8 cellular contexts compared by ENCODE assay signal in the genomic region with DNA sequence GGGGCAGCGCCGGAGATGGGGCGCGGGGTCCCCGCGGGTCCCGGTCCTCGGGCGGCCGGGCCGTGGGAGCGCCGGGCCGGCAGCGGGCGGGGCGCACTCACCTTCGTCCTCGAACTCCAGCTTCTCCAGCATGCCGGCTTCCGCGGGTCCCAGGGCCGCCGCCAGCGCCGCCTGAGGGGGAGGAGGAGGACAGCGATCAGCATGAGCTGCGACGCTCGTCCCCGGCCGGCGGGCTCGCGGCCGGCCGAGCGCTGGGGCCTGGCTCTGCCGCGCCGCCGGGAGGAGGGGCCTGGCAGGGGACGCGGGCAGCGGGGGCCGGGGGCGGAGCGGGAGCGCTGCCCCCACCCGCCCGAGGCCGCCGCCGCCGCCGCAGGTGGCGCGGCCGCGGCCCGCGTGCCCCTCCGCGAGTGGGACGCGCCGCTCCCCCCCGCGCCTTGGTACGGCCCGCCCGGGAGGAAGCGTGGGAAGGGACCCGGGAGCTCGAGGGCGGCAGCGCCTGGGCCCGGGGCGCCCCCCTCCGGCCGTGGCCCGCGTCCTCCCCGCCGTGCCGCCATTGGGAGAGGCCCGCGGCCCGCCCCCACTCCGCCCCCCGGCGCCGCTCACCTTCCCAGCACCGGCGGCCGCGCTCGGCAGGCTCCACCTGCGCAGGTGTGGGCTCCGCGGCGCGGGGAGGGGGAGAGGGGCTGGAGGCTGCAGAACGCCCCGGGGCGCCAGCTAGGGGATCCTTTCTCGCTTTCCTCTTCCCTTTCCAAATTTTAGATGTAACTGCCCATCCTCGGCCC.
A peak's percentile ranks its signal among the peaks of the same experiment; 100 is the strongest.
DNase-seq lines count a peak whose midpoint lies in the region; ATAC-seq, FAIRE-seq and TF ChIP-seq lines count a peak whose summit lies in the region.

No MANE protein-coding gene starts in this region.

- no peaks in the 10 kb centered on the region for H3K27me3 ChIP-seq in bronchial epithelial cell (ENCODE audit: control insufficient read depth, insufficient read depth, low read length)

- H3K27ac Mint-ChIP-seq in WTC11: peak overlapping the region; percentile 82

- FAIRE-seq in bronchial epithelial cell (lab: Jason Lieb, UNC): no peak

- H3K9me3 Mint-ChIP-seq in WTC11: peaks cover 11% of the 10 kb centered on the region

- peak; percentile 66 for TF ChIP-seq POLR2A in GM18505 (IDR thresholded peaks at IDR 0.05; ENCODE audit: borderline replicate concordance, extremely low read depth, insufficient read depth, insufficient read length)

- peak; percentile 72 for ATAC-seq in GM18505 (IDR thresholded peaks at IDR 0.05; ENCODE audit: unreplicated experiment)
- ATAC-seq in HG02938 (IDR thresholded peaks at IDR 0.05; ENCODE audit: unreplicated experiment): peak; percentile 58
- ATAC-seq in WTC11: peak; percentile 79

- peak; percentile 35 for DNase-seq in A172 (ENCODE audit: low spot score)
- peak; percentile 94 to 97 for DNase-seq in NCI-H2081 (lab: John Stamatoyannopoulos, UW)
- peak; percentile 82 for DNase-seq in WTC11 (ENCODE audit: low spot score)
- peak; percentile 37 for DNase-seq in bronchial epithelial cell (ENCODE audit: low read depth)
- DNase-seq in islet precursor cell: peak; percentile 90
- DNase-seq in stimulated activated CD4-positive, alpha-beta T cell treated with anti-CD3 and anti-CD28 coated beads, Interleukin-15, amount 100 ng/mL, for 1 hour (ENCODE audit: low read depth in 1 of 2, low spot score in 1 of 2): peak; percentile 84 to 90

- H3K4me3 ChIP-seq in bronchial epithelial cell (ENCODE audit: low read depth, low read length): peak overlapping the region; percentile 59

- H3K36me3 ChIP-seq in bronchial epithelial cell (ENCODE audit: control insufficient read depth, insufficient read depth, low read length): no peaks in the 10 kb centered on the region

- POLR2A ChIA-PET in WTC11 (lab: Charles Lee): interaction anchor here (0.6 to 1.7 kb wide), 4 partner anchors 66 to 192 kb away, joined by 3 to 6 read pairs (median 4); partner anchors contain the start of genes CRYGN and RHEB

- CTCF ChIA-PET in WTC11 (lab: Charles Lee): interaction anchor here (0.7 to 4.7 kb wide), 35 partner anchors 9 to 388 kb away, joined by 3 to 24 read pairs (median 4); partner anchors contain the start of genes CRYGN and RHEB

- H3K4me1 Mint-ChIP-seq in WTC11: peaks cover 38% of the 10 kb centered on the region

- peak overlapping the region; percentile 85 for H3K4me3 Mint-ChIP-seq in WTC11

- H3K27me3 Mint-ChIP-seq in WTC11 (ENCODE audit: low read depth): peaks cover 33% of the 10 kb centered on the region

- no peak for TF ChIP-seq CTCF in WTC11 (IDR thresholded peaks at IDR 0.05)
- no peak for TF ChIP-seq CTCF in bronchial epithelial cell (IDR thresholded peaks at IDR 0.05; ENCODE audit: insufficient read depth, low read length, severe bottlenecking)

- peaks cover 10% of the 10 kb centered on the region for H3K36me3 Mint-ChIP-seq in WTC11

TF ChIP-seq in WTC11, 78 proteins besides CTCF, POLR2A, EP300 and RAD21 (continues in another document):
- no peak for TF ChIP-seq ZNF396 (CRISPR knock-in tag; IDR thresholded peaks at IDR 0.05; ENCODE audit: borderline replicate concordance)
- TF ChIP-seq ZNF423 (CRISPR knock-in tag; IDR thresholded peaks at IDR 0.05): peak; percentile 76
- TF ChIP-seq, protein P1, sequence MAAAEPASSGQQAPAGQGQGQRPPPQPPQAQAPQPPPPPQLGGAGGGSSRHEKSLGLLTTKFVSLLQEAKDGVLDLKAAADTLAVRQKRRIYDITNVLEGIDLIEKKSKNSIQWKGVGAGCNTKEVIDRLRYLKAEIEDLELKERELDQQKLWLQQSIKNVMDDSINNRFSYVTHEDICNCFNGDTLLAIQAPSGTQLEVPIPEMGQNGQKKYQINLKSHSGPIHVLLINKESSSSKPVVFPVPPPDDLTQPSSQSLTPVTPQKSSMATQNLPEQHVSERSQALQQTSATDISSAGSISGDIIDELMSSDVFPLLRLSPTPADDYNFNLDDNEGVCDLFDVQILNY (CRISPR knock-in tag; IDR thresholded peaks at IDR 0.05): peak; percentile 36; the same call in 1 of the 2 replicates
- TF ChIP-seq, protein P2, sequence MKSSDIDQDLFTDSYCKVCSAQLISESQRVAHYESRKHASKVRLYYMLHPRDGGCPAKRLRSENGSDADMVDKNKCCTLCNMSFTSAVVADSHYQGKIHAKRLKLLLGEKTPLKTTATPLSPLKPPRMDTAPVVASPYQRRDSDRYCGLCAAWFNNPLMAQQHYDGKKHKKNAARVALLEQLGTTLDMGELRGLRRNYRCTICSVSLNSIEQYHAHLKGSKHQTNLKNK (CRISPR knock-in tag; IDR thresholded peaks at IDR 0.05): no peak
- no peak for TF ChIP-seq ATF1 (CRISPR knock-in tag; IDR thresholded peaks at IDR 0.05)
- TF ChIP-seq, protein P3, sequence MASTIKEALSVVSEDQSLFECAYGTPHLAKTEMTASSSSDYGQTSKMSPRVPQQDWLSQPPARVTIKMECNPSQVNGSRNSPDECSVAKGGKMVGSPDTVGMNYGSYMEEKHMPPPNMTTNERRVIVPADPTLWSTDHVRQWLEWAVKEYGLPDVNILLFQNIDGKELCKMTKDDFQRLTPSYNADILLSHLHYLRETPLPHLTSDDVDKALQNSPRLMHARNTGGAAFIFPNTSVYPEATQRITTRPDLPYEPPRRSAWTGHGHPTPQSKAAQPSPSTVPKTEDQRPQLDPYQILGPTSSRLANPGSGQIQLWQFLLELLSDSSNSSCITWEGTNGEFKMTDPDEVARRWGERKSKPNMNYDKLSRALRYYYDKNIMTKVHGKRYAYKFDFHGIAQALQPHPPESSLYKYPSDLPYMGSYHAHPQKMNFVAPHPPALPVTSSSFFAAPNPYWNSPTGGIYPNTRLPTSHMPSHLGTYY (CRISPR knock-in tag; IDR thresholded peaks at IDR 0.05): no peak
- TF ChIP-seq GRHL2 (CRISPR knock-in tag; IDR thresholded peaks at IDR 0.05; ENCODE audit: insufficient replicate concordance, severe bottlenecking): no peak
- TF ChIP-seq NR1H2 (CRISPR knock-in tag; IDR thresholded peaks at IDR 0.05): no peak
- TF ChIP-seq, protein P4, sequence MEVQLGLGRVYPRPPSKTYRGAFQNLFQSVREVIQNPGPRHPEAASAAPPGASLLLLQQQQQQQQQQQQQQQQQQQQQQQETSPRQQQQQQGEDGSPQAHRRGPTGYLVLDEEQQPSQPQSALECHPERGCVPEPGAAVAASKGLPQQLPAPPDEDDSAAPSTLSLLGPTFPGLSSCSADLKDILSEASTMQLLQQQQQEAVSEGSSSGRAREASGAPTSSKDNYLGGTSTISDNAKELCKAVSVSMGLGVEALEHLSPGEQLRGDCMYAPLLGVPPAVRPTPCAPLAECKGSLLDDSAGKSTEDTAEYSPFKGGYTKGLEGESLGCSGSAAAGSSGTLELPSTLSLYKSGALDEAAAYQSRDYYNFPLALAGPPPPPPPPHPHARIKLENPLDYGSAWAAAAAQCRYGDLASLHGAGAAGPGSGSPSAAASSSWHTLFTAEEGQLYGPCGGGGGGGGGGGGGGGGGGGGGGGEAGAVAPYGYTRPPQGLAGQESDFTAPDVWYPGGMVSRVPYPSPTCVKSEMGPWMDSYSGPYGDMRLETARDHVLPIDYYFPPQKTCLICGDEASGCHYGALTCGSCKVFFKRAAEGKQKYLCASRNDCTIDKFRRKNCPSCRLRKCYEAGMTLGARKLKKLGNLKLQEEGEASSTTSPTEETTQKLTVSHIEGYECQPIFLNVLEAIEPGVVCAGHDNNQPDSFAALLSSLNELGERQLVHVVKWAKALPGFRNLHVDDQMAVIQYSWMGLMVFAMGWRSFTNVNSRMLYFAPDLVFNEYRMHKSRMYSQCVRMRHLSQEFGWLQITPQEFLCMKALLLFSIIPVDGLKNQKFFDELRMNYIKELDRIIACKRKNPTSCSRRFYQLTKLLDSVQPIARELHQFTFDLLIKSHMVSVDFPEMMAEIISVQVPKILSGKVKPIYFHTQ (CRISPR knock-in tag; IDR thresholded peaks at IDR 0.05): no peak
- no peak for TF ChIP-seq NFATC4 (CRISPR knock-in tag; IDR thresholded peaks at IDR 0.05)
- no peak for TF ChIP-seq MYBL2 (CRISPR knock-in tag; IDR thresholded peaks at IDR 0.05)
- no peak for TF ChIP-seq NR2C2 (CRISPR knock-in tag; IDR thresholded peaks at IDR 0.05)
- TF ChIP-seq E2F1 (CRISPR knock-in tag; IDR thresholded peaks at IDR 0.05): no peak
- TF ChIP-seq E2F4 (CRISPR knock-in tag; IDR thresholded peaks at IDR 0.05; ENCODE audit: borderline replicate concordance, low read depth): no peak
- no peak for TF ChIP-seq TEAD4 (CRISPR knock-in tag; IDR thresholded peaks at IDR 0.05)
- TF ChIP-seq CREM (CRISPR knock-in tag; IDR thresholded peaks at IDR 0.05): no peak
- no peak for TF ChIP-seq PREB (CRISPR knock-in tag; IDR thresholded peaks at IDR 0.05; ENCODE audit: borderline replicate concordance)

Comparison
In these comparisons a context has a peak if more than half of its experiments do, and no peak if none do; other contexts are left out.
1. Peak in every context shown above with its lines: DNase-seq, ATAC-seq and H3K4me3 ChIP-seq.
2. DNase-seq: peak in every context shown above with its lines; median percentile 96 in NCI-H2081; 90 in islet precursor cell; 87 in stimulated activated CD4-positive, alpha-beta T cell treated with anti-CD3 and anti-CD28 coated beads, Interleukin-15, amount 100 ng/mL, for 1 hour; 82 in WTC11; 37 in bronchial epithelial cell; 35 in A172.